ENCODE assay signal across 4 cellular contexts in genomic region chr4:66298596-66298995, GRCh38.
"Had no signal": no experiment of that assay in that cellular context is flagged by ENCODE, and none has a peak within 500 bp of the region (broad histone marks: within the 10 kb centered on the region; RNA-seq: fewer than 3 reads in every experiment).

No MANE protein-coding gene starts in this region.

- ATAC-seq: GM23338 had no signal

- H3K4me2 ChIP-seq: GM23338 had no signal

- H2AFZ ChIP-seq: GM23338 had no signal

- H3K4me3 ChIP-seq: GM23338 had no signal

- DNase-seq: H9, HCEC 1CT, IMR-90 had no signal
